8 cellular contexts compared by ENCODE assay signal in the genomic region with DNA sequence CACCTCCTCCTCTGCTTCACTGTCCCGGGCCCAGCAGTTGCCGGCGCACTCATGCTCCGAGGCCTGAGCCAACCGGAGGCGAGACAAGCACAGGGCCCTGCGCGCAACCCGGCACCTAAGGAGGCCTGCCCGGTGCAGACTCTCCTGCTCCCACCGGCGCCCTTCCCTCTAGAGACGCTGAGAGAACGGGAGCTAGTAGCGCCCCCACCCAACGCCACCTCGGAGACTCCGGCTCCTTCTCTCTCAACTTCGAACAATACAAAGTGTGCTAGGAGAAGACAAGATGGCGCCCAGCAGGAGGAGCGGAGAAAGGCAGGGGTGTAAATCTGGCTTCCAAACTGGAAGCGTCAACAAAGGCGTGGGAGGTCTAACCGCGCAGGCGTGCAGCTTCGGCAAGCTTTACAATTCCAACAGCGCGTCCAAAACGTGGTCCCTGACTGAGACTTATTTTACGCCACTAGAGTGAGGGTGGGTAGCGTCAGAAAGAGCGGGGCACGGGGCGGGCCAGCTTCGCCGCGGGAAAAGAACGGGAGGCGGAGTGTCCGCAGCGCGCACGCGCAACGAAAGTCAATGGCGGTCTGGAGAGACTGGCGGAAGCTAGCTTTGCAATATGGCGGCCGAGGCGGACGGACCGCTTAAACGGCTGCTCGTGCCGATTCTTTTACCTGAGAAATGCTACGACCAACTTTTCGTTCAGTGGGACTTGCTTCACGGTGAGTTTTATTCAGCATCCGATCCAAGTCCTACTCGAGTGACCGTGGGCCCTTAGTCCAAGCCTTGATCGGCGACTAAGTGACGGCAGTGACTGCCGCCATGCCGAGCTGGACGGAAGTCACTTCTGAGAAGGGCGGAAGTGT. TPM values are rescaled to one million over a fixed set of nuclear protein-coding genes. Genes with fewer than 3 reads are reported as not detected.
DNase-seq lines count a peak whose midpoint lies in the region; ATAC-seq and TF ChIP-seq lines count a peak whose summit lies in the region.

A gene (plus strand): TSS at position 600 of the 857 bp plus-strand sequence. CDS start 11 bp downstream, at position 611.

- 15% methylated on average over 69 of the region's 69 CpGs for WGBS in liver

- no peaks in the 10 kb centered on the region for H3K9me3 ChIP-seq in BLaER1 treated with 17β-estradiol and CSF1 and Interleukin-3, amounts not matched to agents 10 nM and 100 nM (replicated peaks in 1 of 11)
- H3K9me3 ChIP-seq in liver (ENCODE audit: control insufficient read depth in 4 of 4, low read length in 3 of 4) = no peaks in the 10 kb centered on the region

- DNase-seq in NCI-H82 (lab: John Stamatoyannopoulos, UW) = peak; percentile 99
- DNase-seq in activated CD4-positive, alpha-beta T cell treated with anti-CD3 and anti-CD28 coated beads, Interleukin-2, amount 50 U/mL, for 48 hours = peak; percentile 94 to 96
- peak; percentile 90 to 96 for DNase-seq in dermis microvascular lymphatic vessel endothelial cell (ENCODE audit: low read depth in 2 of 2)
- DNase-seq in stimulated activated CD4-positive, alpha-beta T cell treated with anti-CD3 and anti-CD28 coated beads, Interleukin-4, amount 100 ng/mL, for 24 hours = peak; percentile 96

- peaks cover 62 to 92% (median 88%) of the 10 kb centered on the region in 10 experiments for H3K4me1 ChIP-seq in BLaER1 treated with 17β-estradiol and CSF1 and Interleukin-3, amounts not matched to agents 10 nM and 100 nM
- H3K4me1 ChIP-seq in liver (ENCODE audit: control insufficient read depth in 4 of 4, insufficient read depth in 4 of 4, low read length in 3 of 4) = peaks cover 15 to 48% (median 33%) of the 10 kb centered on the region in 4 donors

- H3K27me3 ChIP-seq in BLaER1 treated with 17β-estradiol and CSF1 and Interleukin-3, amounts not matched to agents 10 nM and 100 nM = no peaks in the 10 kb centered on the region
- H3K27me3 ChIP-seq in liver (ENCODE audit: control insufficient read depth in 4 of 4, insufficient read depth in 4 of 4, low read length in 3 of 4) = no peaks in the 10 kb centered on the region

- peaks cover 7 to 41% (median 9%) of the 10 kb centered on the region in 11 experiments; a peak in 20 of 22 replicates for H4K20me1 ChIP-seq in BLaER1 treated with 17β-estradiol and CSF1 and Interleukin-3, amounts not matched to agents 10 nM and 100 nM

- peaks cover 26 to 61% (median 53%) of the 10 kb centered on the region in 11 experiments for H3K36me3 ChIP-seq in BLaER1 treated with 17β-estradiol and CSF1 and Interleukin-3, amounts not matched to agents 10 nM and 100 nM
- peaks cover 4 to 9% (median 6%) of the 10 kb centered on the region in 4 donors for H3K36me3 ChIP-seq in liver (ENCODE audit: control insufficient read depth in 4 of 4, insufficient read depth in 3 of 4, low read depth in 1 of 4, low read length in 3 of 4)

- peak within 1 kb of the TSS; percentile 64 to 100 (median 74) for H3K4me3 ChIP-seq in BLaER1 treated with 17β-estradiol and CSF1 and Interleukin-3, amounts not matched to agents 10 nM and 100 nM
- H3K4me3 ChIP-seq in liver (ENCODE audit: low read depth in 1 of 3, low read length in 3 of 3) = peak within 1 kb of the TSS; percentile 78 to 96 (median 84)

- peak; percentile 58 for ATAC-seq in GM19351 (IDR thresholded peaks at IDR 0.05; ENCODE audit: unreplicated experiment)
- peak; percentile 46 for ATAC-seq in HG03565 (IDR thresholded peaks at IDR 0.05; ENCODE audit: unreplicated experiment)

- peak within 1 kb of the TSS; percentile 95 to 100 (median 100) for H3K9ac ChIP-seq in BLaER1 treated with 17β-estradiol and CSF1 and Interleukin-3, amounts not matched to agents 10 nM and 100 nM
- H3K9ac ChIP-seq in liver (ENCODE audit: low read depth in 1 of 2, low read length in 2 of 2) = peak within 1 kb of the TSS; percentile 68 to 96

- TF ChIP-seq RAD21 in liver (IDR thresholded peaks at IDR 0.05) = peak in 1 of 2 donors; percentile 23

- peak within 1 kb of the TSS; percentile 97 to 100 (median 100) for H3K27ac ChIP-seq in BLaER1 treated with 17β-estradiol and CSF1 and Interleukin-3, amounts not matched to agents 10 nM and 100 nM
- H3K27ac ChIP-seq in liver (ENCODE audit: low read depth in 1 of 2, low read length in 2 of 2) = peak within 1 kb of the TSS; percentile 94 to 95

- no peak for TF ChIP-seq CTCF in liver (IDR thresholded peaks at IDR 0.05; ENCODE audit: low read depth, low read length, missing input control)

- peak within 1 kb of the TSS; percentile 94 to 100 (median 98) for H3K4me2 ChIP-seq in BLaER1 treated with 17β-estradiol and CSF1 and Interleukin-3, amounts not matched to agents 10 nM and 100 nM

TF ChIP-seq in liver, 16 proteins besides CTCF, POLR2A, EP300 and RAD21:
- TF ChIP-seq NR2F2 (IDR thresholded peaks at IDR 0.05) = no peak
- TF ChIP-seq GABPA (IDR thresholded peaks at IDR 0.05 in 1 of 2, conservative IDR thresholded peaks at IDR 0.05 in 1 of 2) = peak; percentile 94 to 96
- TF ChIP-seq, protein P1, sequence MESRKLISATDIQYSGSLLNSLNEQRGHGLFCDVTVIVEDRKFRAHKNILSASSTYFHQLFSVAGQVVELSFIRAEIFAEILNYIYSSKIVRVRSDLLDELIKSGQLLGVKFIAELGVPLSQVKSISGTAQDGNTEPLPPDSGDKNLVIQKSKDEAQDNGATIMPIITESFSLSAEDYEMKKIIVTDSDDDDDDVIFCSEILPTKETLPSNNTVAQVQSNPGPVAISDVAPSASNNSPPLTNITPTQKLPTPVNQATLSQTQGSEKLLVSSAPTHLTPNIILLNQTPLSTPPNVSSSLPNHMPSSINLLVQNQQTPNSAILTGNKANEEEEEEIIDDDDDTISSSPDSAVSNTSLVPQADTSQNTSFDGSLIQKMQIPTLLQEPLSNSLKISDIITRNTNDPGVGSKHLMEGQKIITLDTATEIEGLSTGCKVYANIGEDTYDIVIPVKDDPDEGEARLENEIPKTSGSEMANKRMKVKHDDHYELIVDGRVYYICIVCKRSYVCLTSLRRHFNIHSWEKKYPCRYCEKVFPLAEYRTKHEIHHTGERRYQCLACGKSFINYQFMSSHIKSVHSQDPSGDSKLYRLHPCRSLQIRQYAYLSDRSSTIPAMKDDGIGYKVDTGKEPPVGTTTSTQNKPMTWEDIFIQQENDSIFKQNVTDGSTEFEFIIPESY (IDR thresholded peaks at IDR 0.05) = peak; percentile 91
- TF ChIP-seq HNF4G (IDR thresholded peaks at IDR 0.05) = no peak
- TF ChIP-seq TAF1 (conservative IDR thresholded peaks at IDR 0.05) = peak; percentile 92
- peak; percentile 23 to 31 for TF ChIP-seq HNF4A (conservative IDR thresholded peaks at IDR 0.05)
- TF ChIP-seq YY1 (IDR thresholded peaks at IDR 0.05) = peak; percentile 100
- peak; percentile 52 for TF ChIP-seq FOXA2 (IDR thresholded peaks at IDR 0.05)
- TF ChIP-seq FOXA1 (IDR thresholded peaks at IDR 0.05) = peak; percentile 66
- TF ChIP-seq, protein P2, sequence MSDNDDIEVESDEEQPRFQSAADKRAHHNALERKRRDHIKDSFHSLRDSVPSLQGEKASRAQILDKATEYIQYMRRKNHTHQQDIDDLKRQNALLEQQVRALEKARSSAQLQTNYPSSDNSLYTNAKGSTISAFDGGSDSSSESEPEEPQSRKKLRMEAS (IDR thresholded peaks at IDR 0.05) = peak; percentile 99
- TF ChIP-seq EGR1 (IDR thresholded peaks at IDR 0.05; ENCODE audit: low read depth in 2 of 2) = peak; percentile 78 to 92
- TF ChIP-seq RXRA (IDR thresholded peaks at IDR 0.05) = peak; percentile 17 to 45
- TF ChIP-seq SP1 (IDR thresholded peaks at IDR 0.05) = peak; percentile 68
- TF ChIP-seq JUND (IDR thresholded peaks at IDR 0.05) = peak in 1 of 2 donors; percentile 53
- TF ChIP-seq, protein P3, sequence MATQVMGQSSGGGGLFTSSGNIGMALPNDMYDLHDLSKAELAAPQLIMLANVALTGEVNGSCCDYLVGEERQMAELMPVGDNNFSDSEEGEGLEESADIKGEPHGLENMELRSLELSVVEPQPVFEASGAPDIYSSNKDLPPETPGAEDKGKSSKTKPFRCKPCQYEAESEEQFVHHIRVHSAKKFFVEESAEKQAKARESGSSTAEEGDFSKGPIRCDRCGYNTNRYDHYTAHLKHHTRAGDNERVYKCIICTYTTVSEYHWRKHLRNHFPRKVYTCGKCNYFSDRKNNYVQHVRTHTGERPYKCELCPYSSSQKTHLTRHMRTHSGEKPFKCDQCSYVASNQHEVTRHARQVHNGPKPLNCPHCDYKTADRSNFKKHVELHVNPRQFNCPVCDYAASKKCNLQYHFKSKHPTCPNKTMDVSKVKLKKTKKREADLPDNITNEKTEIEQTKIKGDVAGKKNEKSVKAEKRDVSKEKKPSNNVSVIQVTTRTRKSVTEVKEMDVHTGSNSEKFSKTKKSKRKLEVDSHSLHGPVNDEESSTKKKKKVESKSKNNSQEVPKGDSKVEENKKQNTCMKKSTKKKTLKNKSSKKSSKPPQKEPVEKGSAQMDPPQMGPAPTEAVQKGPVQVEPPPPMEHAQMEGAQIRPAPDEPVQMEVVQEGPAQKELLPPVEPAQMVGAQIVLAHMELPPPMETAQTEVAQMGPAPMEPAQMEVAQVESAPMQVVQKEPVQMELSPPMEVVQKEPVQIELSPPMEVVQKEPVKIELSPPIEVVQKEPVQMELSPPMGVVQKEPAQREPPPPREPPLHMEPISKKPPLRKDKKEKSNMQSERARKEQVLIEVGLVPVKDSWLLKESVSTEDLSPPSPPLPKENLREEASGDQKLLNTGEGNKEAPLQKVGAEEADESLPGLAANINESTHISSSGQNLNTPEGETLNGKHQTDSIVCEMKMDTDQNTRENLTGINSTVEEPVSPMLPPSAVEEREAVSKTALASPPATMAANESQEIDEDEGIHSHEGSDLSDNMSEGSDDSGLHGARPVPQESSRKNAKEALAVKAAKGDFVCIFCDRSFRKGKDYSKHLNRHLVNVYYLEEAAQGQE (IDR thresholded peaks at IDR 0.05) = peak; percentile 85
- TF ChIP-seq, protein P4, sequence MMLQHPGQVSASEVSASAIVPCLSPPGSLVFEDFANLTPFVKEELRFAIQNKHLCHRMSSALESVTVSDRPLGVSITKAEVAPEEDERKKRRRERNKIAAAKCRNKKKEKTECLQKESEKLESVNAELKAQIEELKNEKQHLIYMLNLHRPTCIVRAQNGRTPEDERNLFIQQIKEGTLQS (IDR thresholded peaks at IDR 0.05) = no peak
TF ChIP-seq in liver: peak in this region for 13.

RNA-seq across cellular contexts. Expression of the gene that starts here (rescaled TPM):
- total RNA-seq in dermis microvascular lymphatic vessel endothelial cell (70.0 and 98.1 TPM in 2 replicates), liver (100 to 1,000 TPM in 1 of 2 donors, 10 to 100 TPM in 1; 71.6 to 111 TPM)
- polyA plus RNA-seq in liver = 100 to 1,000 TPM in 1 of 2 donors, 10 to 100 TPM in 1; 55.3 to 136 TPM

Comparison
In these comparisons a context has a peak if more than half of its experiments do, and no peak if none do; other contexts are left out.
1. Peak in every context shown above with its lines: DNase-seq, ATAC-seq, H3K4me3 ChIP-seq and H3K27ac ChIP-seq.